1 cellular context compared by ENCODE assay signal in the genomic region with DNA sequence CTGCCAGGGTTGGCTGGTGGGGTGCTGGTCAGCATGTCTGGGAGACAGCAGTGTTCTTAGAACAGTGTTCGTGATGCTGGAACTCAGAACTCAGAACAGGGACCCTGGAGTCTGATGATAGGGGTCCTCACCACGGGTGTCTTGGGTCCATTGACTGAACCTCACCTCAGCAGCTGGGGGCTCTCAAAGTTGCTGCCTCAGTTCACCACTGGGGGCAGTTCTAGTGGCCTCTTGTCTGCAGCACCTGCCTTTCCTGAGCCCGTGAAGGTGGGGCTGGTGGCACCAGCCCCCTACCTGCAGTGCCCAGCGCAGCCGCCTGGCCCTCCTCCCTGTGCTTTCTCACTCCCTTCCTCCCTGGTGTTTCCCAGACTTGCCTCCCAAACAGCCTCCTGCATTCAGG.
TF ChIP-seq lines count a peak whose summit lies in the region.

No MANE protein-coding gene starts in this region.

TF ChIP-seq in GM12878, 131 proteins besides CTCF, POLR2A, EP300 and RAD21:
- no peak for TF ChIP-seq CREB1 (IDR thresholded peaks at IDR 0.05; ENCODE audit: low read depth)
- no peak for TF ChIP-seq CHD4 (IDR thresholded peaks at IDR 0.05)
- no peak for TF ChIP-seq IRF5 (IDR thresholded peaks at IDR 0.05; ENCODE audit: borderline replicate concordance)
- TF ChIP-seq RB1 (IDR thresholded peaks at IDR 0.05; ENCODE audit: borderline replicate concordance), result no peak
- no peak for TF ChIP-seq NFIC (IDR thresholded peaks at IDR 0.05; ENCODE audit: low read depth, low read length)
- TF ChIP-seq JUNB (IDR thresholded peaks at IDR 0.05), result no peak
- TF ChIP-seq, protein P1, sequence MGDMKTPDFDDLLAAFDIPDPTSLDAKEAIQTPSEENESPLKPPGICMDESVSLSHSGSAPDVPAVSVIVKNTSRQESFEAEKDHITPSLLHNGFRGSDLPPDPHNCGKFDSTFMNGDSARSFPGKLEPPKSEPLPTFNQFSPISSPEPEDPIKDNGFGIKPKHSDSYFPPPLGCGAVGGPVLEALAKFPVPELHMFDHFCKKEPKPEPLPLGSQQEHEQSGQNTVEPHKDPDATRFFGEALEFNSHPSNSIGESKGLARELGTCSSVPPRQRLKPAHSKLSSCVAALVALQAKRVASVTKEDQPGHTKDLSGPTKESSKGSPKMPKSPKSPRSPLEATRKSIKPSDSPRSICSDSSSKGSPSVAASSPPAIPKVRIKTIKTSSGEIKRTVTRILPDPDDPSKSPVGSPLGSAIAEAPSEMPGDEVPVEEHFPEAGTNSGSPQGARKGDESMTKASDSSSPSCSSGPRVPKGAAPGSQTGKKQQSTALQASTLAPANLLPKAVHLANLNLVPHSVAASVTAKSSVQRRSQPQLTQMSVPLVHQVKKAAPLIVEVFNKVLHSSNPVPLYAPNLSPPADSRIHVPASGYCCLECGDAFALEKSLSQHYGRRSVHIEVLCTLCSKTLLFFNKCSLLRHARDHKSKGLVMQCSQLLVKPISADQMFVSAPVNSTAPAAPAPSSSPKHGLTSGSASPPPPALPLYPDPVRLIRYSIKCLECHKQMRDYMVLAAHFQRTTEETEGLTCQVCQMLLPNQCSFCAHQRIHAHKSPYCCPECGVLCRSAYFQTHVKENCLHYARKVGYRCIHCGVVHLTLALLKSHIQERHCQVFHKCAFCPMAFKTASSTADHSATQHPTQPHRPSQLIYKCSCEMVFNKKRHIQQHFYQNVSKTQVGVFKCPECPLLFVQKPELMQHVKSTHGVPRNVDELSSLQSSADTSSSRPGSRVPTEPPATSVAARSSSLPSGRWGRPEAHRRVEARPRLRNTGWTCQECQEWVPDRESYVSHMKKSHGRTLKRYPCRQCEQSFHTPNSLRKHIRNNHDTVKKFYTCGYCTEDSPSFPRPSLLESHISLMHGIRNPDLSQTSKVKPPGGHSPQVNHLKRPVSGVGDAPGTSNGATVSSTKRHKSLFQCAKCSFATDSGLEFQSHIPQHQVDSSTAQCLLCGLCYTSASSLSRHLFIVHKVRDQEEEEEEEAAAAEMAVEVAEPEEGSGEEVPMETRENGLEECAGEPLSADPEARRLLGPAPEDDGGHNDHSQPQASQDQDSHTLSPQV (IDR thresholded peaks at IDR 0.05), result no peak
TF ChIP-seq in GM12878: peak in this region for 0.
